In genomic region chr6:121302882-121303281, GRCh38 we compare ENCODE assay signal across 21 cellular contexts. TPM values are rescaled to one million over a fixed set of nuclear protein-coding genes. Genes with fewer than 3 reads are reported as not detected.
DNase-seq lines count a peak whose midpoint lies in the region; ATAC-seq lines count a peak whose summit lies in the region.
"Had no signal": no experiment of that assay in that cellular context is flagged by ENCODE, and none has a peak within 500 bp of the region (broad histone marks: within the 10 kb centered on the region; RNA-seq: fewer than 3 reads in every experiment).

No MANE protein-coding gene starts in this region.

- no peaks in the 10 kb centered on the region for H3K79me1 ChIP-seq in neuronal stem cell (ENCODE audit: low read depth, low read length)

- H3K4me1 ChIP-seq in neuronal stem cell (ENCODE audit: control insufficient read depth in 2 of 2, insufficient read depth in 1 of 2, low read depth in 1 of 2, low read length in 2 of 2), result no peaks in the 10 kb centered on the region

- no peak overlapping the region for H2AK5ac ChIP-seq in neuronal stem cell (ENCODE audit: low read depth, low read length)

- peaks cover 0 to 4% of the 10 kb centered on the region in 2 donors for H3K36me3 ChIP-seq in neuronal stem cell (replicated peaks in 1 of 2; ENCODE audit: control insufficient read depth in 2 of 2, insufficient read depth in 2 of 2, low read length in 2 of 2)

- no peak overlapping the region for H3K14ac ChIP-seq in neuronal stem cell (ENCODE audit: low read length)

- no peak overlapping the region for H3K23ac ChIP-seq in neuronal stem cell (ENCODE audit: low read depth, low read length, poor library complexity)

- ATAC-seq in GM18502 (IDR thresholded peaks at IDR 0.05; ENCODE audit: poor library complexity, unreplicated experiment), result peak; percentile 71
- ATAC-seq in GM19324 (IDR thresholded peaks at IDR 0.05; ENCODE audit: low FRiP score, unreplicated experiment), result peak; percentile 93
- ATAC-seq in GM21786 (IDR thresholded peaks at IDR 0.05; ENCODE audit: unreplicated experiment), result peak; percentile 75
- ATAC-seq in HG03097 (IDR thresholded peaks at IDR 0.05; ENCODE audit: low FRiP score, unreplicated experiment), result peak; percentile 70
- ATAC-seq: activated T-helper 17 cell treated with anti-CD3 and anti-CD28 coated beads, Interleukin-2, amount 50 U/mL, for 72 hours; body of pancreas; left ventricle myocardium superior; right cardiac atrium had no signal

- no peak for DNase-seq in C1 segment of cervical spinal cord (lab: John Stamatoyannopoulos, UW)
- DNase-seq in mesenteric fat pad (ENCODE audit: low spot score), result no peak
- no peak for DNase-seq in NCI-H2081 treated with DMSO at 0.1 percent for 48 hours (lab: John Stamatoyannopoulos, UW)
- DNase-seq in neuronal stem cell (ENCODE audit: low spot score), result no peak
- DNase-seq: activated CD4-positive, alpha-beta T cell treated with anti-CD3 and anti-CD28 coated beads, Interleukin-2, amount 10 ng/mL, durations not matched to agents 24 days and 14 days; body of pancreas; Calu3; effector CD4-positive, alpha-beta T cell; HFFc6; left ventricle myocardium superior; NCI-H2029 treated with DMSO at 0.1 percent for 48 hours; NK-92 treated with Interleukin-12 subunit alpha and Interleukin-12 subunit beta, amount 100 ng/mL, for 24 hours; right cardiac atrium; Right ventricle myocardium superior; stimulated activated CD4-positive, alpha-beta T cell treated with anti-CD3 and anti-CD28 coated beads, Interleukin-2, amount 100 ng/mL, for 48 hours; trophoblast cell had no signal

- no peak overlapping the region for H3K4me3 ChIP-seq in neuronal stem cell (ENCODE audit: low read length in 2 of 2)
- H3K4me3 ChIP-seq: body of pancreas had no signal

- no peak overlapping the region for H4K8ac ChIP-seq in neuronal stem cell (ENCODE audit: low read depth, low read length)

- H2BK5ac ChIP-seq in neuronal stem cell (ENCODE audit: low read length), result no peak overlapping the region

- H3K18ac ChIP-seq in neuronal stem cell (ENCODE audit: low read length), result no peak overlapping the region

- H2BK15ac ChIP-seq in neuronal stem cell (ENCODE audit: low read length), result no peak overlapping the region

- no peak overlapping the region for H3K27ac ChIP-seq in neuronal stem cell (replicated peaks; ENCODE audit: low read length)
- H3K27ac ChIP-seq: body of pancreas had no signal

- H3K9me3 ChIP-seq in neuronal stem cell (replicated peaks in 1 of 2; ENCODE audit: control insufficient read depth in 2 of 2, insufficient read depth in 1 of 2, low read depth in 1 of 2, low read length in 2 of 2), result no peaks in the 10 kb centered on the region
- H3K9me3 ChIP-seq: body of pancreas had no signal

- H2BK120ac ChIP-seq in neuronal stem cell (ENCODE audit: low read depth, low read length), result no peak overlapping the region

- H3K27me3 ChIP-seq in neuronal stem cell (ENCODE audit: control insufficient read depth in 3 of 3, insufficient read depth in 3 of 3, low read depth in 1 of 3, low read length in 3 of 3), result no peaks in the 10 kb centered on the region
- H3K27me3 ChIP-seq: body of pancreas had no signal

- no peak overlapping the region for H3K4ac ChIP-seq in neuronal stem cell (ENCODE audit: low read length)

- no peak overlapping the region for H3K4me2 ChIP-seq in neuronal stem cell (ENCODE audit: insufficient read depth, low read length, poor library complexity, severe bottlenecking)

- H2AFZ ChIP-seq in neuronal stem cell (ENCODE audit: low read length), result no peak overlapping the region

- H3K9ac ChIP-seq in neuronal stem cell (ENCODE audit: low read depth, low read length, poor library complexity), result no peak overlapping the region

- H4K91ac ChIP-seq in neuronal stem cell (ENCODE audit: low read depth, low read length, poor library complexity), result no peak overlapping the region

- no peak overlapping the region for H2BK12ac ChIP-seq in neuronal stem cell (ENCODE audit: low read length)

RNA-seq across cellular contexts. Expression of gene TBC1D32, which starts 31.4 kb away (rescaled TPM):
- 3.0 TPM for total RNA-seq in mesenteric fat pad
- polyA plus RNA-seq in neuronal stem cell (2013, experiment 1 of 2), result 6.7 TPM
- polyA plus RNA-seq in neuronal stem cell (2013, experiment 2 of 2), result 6.7 TPM
